In genomic region chrX:130654409-130654970, GRCh38 we compare ENCODE assay signal across 23 cellular contexts.
DNase-seq lines count a peak whose midpoint lies in the region; TF ChIP-seq lines count a peak whose summit lies in the region.
"Had no signal": no experiment of that assay in that cellular context is flagged by ENCODE, and none has a peak within 500 bp of the region (broad histone marks: within the 10 kb centered on the region; RNA-seq: fewer than 3 reads in every experiment).

No MANE protein-coding gene starts in this region.

- TF ChIP-seq CTCF in A673 (conservative IDR thresholded peaks at IDR 0.05; ENCODE audit: low read depth, low read length) (no peak), SK-N-SH (IDR thresholded peaks at IDR 0.05) (no peak), fibroblast of pulmonary artery (IDR thresholded peaks at IDR 0.05; ENCODE audit: low read length, missing control alignments) (no peak)

- no peaks in the 10 kb centered on the region for H3K79me2 ChIP-seq in SK-N-SH (ENCODE audit: insufficient read depth)
- H3K79me2 ChIP-seq: hepatocyte had no signal

- POLR2A ChIA-PET in A673 (lab: Charles Lee; ENCODE audit: low non-redundant PET) (interaction anchor here (0.6 kb wide), 1 partner anchor 247 kb away, joined by 3 read pairs; no protein-coding TSS in a partner anchor), SK-N-SH (lab: Yijun Ruan, JAX) (no interaction called here)
- POLR2A ChIA-PET in CD8-positive, alpha-beta memory T cell (lab: Charles Lee) = no interaction called here

- H4K8ac ChIP-seq in neuronal stem cell (ENCODE audit: low read depth, low read length) = no peak overlapping the region

- H2BK15ac ChIP-seq in neuronal stem cell (ENCODE audit: low read length) = no peak overlapping the region

- H3K4me3 Mint-ChIP-seq in CD8-positive, alpha-beta memory T cell = no peak overlapping the region
- H3K4me3 Mint-ChIP-seq in immature natural killer cell = no peak overlapping the region
- H3K4me3 Mint-ChIP-seq: activated CD4-positive, alpha-beta T cell treated with anti-CD3 and anti-CD28 coated beads, Interleukin-2, amount 10 ng/mL, durations not matched to agents 24 days and 14 days; activated T-cell treated with anti-CD3 and anti-CD28 coated beads, Interleukin-2, amount 50 U/mL, for 72 hours; type B pancreatic cell had no signal

- TF ChIP-seq EP300 in SK-N-SH (IDR thresholded peaks at IDR 0.05; ENCODE audit: borderline replicate concordance in 1 of 2, low read depth in 1 of 2, low read length in 1 of 2) = no peak

- H3K4ac ChIP-seq in neuronal stem cell (ENCODE audit: low read length) = no peak overlapping the region

- no peak for TF ChIP-seq RAD21 in SK-N-SH (IDR thresholded peaks at IDR 0.05; ENCODE audit: low read length)

- H2AFZ ChIP-seq in SK-N-SH (ENCODE audit: low read depth) (no peak overlapping the region), neuronal stem cell (ENCODE audit: low read length) (no peak overlapping the region)
- H2AFZ ChIP-seq: hepatocyte had no signal

- no peak overlapping the region for H3K9ac ChIP-seq in SK-N-SH
- no peak overlapping the region for H3K9ac ChIP-seq in neuronal stem cell (ENCODE audit: low read depth, low read length, poor library complexity)

- DNase-seq in A673 (ENCODE audit: low spot score) (peak; percentile 46), EL (peak; percentile 16), SK-N-SH (peak; percentile 33), fibroblast of pulmonary artery (ENCODE audit: low read depth) (peak; percentile 6), immature natural killer cell (no peak), neuronal stem cell (ENCODE audit: low spot score) (no peak)
- DNase-seq in CD8-positive, alpha-beta memory T cell = no peak
- DNase-seq in stimulated activated CD4-positive, alpha-beta T cell treated with anti-CD3 and anti-CD28 coated beads, Interleukin-15, amount 100 ng/mL, for 24 hours = no peak
- DNase-seq: activated CD4-positive, alpha-beta T cell treated with anti-CD3 and anti-CD28 coated beads, Interleukin-2, amount 10 ng/mL, durations not matched to agents 24 days and 14 days; activated naive CD4-positive, alpha-beta T cell treated with Interleukin-2 at 50 U/mL for 16 hours; activated T-cell treated with anti-CD3 and anti-CD28 coated beads, Interleukin-2, amount 50 U/mL, for 72 hours; C1 segment of cervical spinal cord; foreskin keratinocyte; left lung; NCI-H1417; NCI-H2107; NCI-H524 treated with DMSO at 0.1 percent for 48 hours; stimulated activated CD4-positive, alpha-beta T cell treated with anti-CD3 and anti-CD28 coated beads, Interleukin-1b, Interleukin-23, amount 100 ng/mL, for 48 hours; WERI-Rb-1 had no signal

- H2BK12ac ChIP-seq in neuronal stem cell (ENCODE audit: low read length) = no peak overlapping the region

- H3K9me2 ChIP-seq in SK-N-SH = no peaks in the 10 kb centered on the region

- H3K27ac Mint-ChIP-seq in CD8-positive, alpha-beta memory T cell = no peak overlapping the region
- H3K27ac Mint-ChIP-seq in immature natural killer cell = no peak overlapping the region
- H3K27ac Mint-ChIP-seq: activated CD4-positive, alpha-beta T cell treated with anti-CD3 and anti-CD28 coated beads, Interleukin-2, amount 10 ng/mL, durations not matched to agents 24 days and 14 days; activated T-cell treated with anti-CD3 and anti-CD28 coated beads, Interleukin-2, amount 50 U/mL, for 72 hours; type B pancreatic cell had no signal

- no peaks in the 10 kb centered on the region for H3F3A ChIP-seq in SK-N-SH (replicated peaks; ENCODE audit: insufficient read depth)

- H3K27ac ChIP-seq in A673 (ENCODE audit: low read depth, low read length, poor library complexity, severe bottlenecking) = no peak overlapping the region
- H3K27ac ChIP-seq in SK-N-SH (ENCODE audit: low read depth in 2 of 2, low read length in 1 of 2) = peak overlapping the region in 1 of 2 experiments; percentile 68; a peak in 1 of 4 replicates
- H3K27ac ChIP-seq in CD8-positive, alpha-beta memory T cell (ENCODE audit: low read depth, low read length) = no peak overlapping the region
- H3K27ac ChIP-seq in neuronal stem cell (replicated peaks; ENCODE audit: low read length) = no peak overlapping the region
- H3K27ac ChIP-seq: A549, foreskin keratinocyte, hepatocyte, left lung, skin epidermis, WERI-Rb-1 had no signal

- H3K4me2 ChIP-seq in SK-N-SH (no peak overlapping the region), neuronal stem cell (ENCODE audit: insufficient read depth, low read length, poor library complexity, severe bottlenecking) (no peak overlapping the region)
- H3K4me2 ChIP-seq: A549, hepatocyte had no signal

- CTCF ChIA-PET in A673 (lab: Charles Lee) = no interaction called here
- CTCF ChIA-PET in SK-N-SH (lab: Yijun Ruan, JAX) = interaction anchor here (1.0 to 1.1 kb wide), 3 partner anchors 10 to 94 kb away, joined by 3 to 4 read pairs (median 3); no protein-coding TSS in a partner anchor
- CTCF ChIA-PET in CD8-positive, alpha-beta memory T cell (lab: Charles Lee) = no interaction called here

- no peaks in the 10 kb centered on the region for H3K4me1 ChIP-seq in A673 (ENCODE audit: insufficient read depth, low read length, poor library complexity, severe bottlenecking)
- peaks cover 0 to 2% of the 10 kb centered on the region in 2 experiments; a peak in 1 of 4 replicates for H3K4me1 ChIP-seq in SK-N-SH (ENCODE audit: control insufficient read depth in 1 of 2, insufficient read depth in 2 of 2, low read depth in 1 of 2, low read length in 1 of 2)
- no peaks in the 10 kb centered on the region for H3K4me1 ChIP-seq in CD8-positive, alpha-beta memory T cell (ENCODE audit: insufficient read depth, low read length)
- H3K4me1 ChIP-seq in neuronal stem cell (ENCODE audit: control insufficient read depth in 2 of 2, insufficient read depth in 1 of 2, low read depth in 1 of 2, low read length in 2 of 2) = no peaks in the 10 kb centered on the region
- H3K4me1 ChIP-seq: A549, foreskin keratinocyte, left lung had no signal

- WGBS in SK-N-SH (ENCODE audit: low lambda C conversion rate) = 8% methylated on average over 4 of the region's 4 CpGs
- no CpG with 5 or more reads among the region's 4 CpGs for WGBS in neuronal stem cell (ENCODE audit: extremely low coverage in 2 of 2, insufficient read length in 2 of 2, insufficient replicate concordance in 1 of 2), 2 donors

- H3K27me3 ChIP-seq in A673 (replicated peaks; ENCODE audit: insufficient read depth, low read depth, low read length, poor library complexity) (no peaks in the 10 kb centered on the region), SK-N-SH (ENCODE audit: insufficient read depth) (no peaks in the 10 kb centered on the region), neuronal stem cell (ENCODE audit: control insufficient read depth in 3 of 3, insufficient read depth in 3 of 3, low read depth in 1 of 3, low read length in 3 of 3) (no peaks in the 10 kb centered on the region)
- no peaks in the 10 kb centered on the region for H3K27me3 ChIP-seq in CD8-positive, alpha-beta memory T cell (ENCODE audit: insufficient read depth, low read length, poor library complexity, severe bottlenecking)
- H3K27me3 ChIP-seq: foreskin keratinocyte, hepatocyte, left lung had no signal

- H3K14ac ChIP-seq in neuronal stem cell (ENCODE audit: low read length) = no peak overlapping the region

- BruUV-seq in A673 (replicated peaks; lab: Mats Ljungman, UMichigan) = no TSS peak

- no peaks in the 10 kb centered on the region for H3K79me1 ChIP-seq in neuronal stem cell (ENCODE audit: low read depth, low read length)

- H3K27me3 Mint-ChIP-seq in CD8-positive, alpha-beta memory T cell = peaks cover 0 to 3% of the 10 kb centered on the region in 2 donors
- peaks cover 0 to 9% (median 2%) of the 10 kb centered on the region in 3 donors for H3K27me3 Mint-ChIP-seq in immature natural killer cell (ENCODE audit: low read depth in 3 of 3)
- H3K27me3 Mint-ChIP-seq: activated CD4-positive, alpha-beta T cell treated with anti-CD3 and anti-CD28 coated beads, Interleukin-2, amount 10 ng/mL, durations not matched to agents 24 days and 14 days had no signal

- H3K36me3 Mint-ChIP-seq in CD8-positive, alpha-beta memory T cell = peaks cover 3 to 25% (median 6%) of the 10 kb centered on the region in 3 donors
- H3K36me3 Mint-ChIP-seq in immature natural killer cell = peaks cover 0 to 24% (median 6%) of the 10 kb centered on the region in 3 donors

- H3K4me3 ChIP-seq in A673 (ENCODE audit: low read depth, low read length, poor library complexity, severe bottlenecking) = no peak overlapping the region
- H3K4me3 ChIP-seq in SK-N-SH (ENCODE audit: low read depth in 2 of 2, low read length in 1 of 2) = no peak overlapping the region; a peak in 1 of 4 replicates
- H3K4me3 ChIP-seq in fibroblast of pulmonary artery (replicated peaks; ENCODE audit: low read depth, low read length) = no peak overlapping the region
- no peak overlapping the region for H3K4me3 ChIP-seq in CD8-positive, alpha-beta memory T cell (ENCODE audit: low read length)
- H3K4me3 ChIP-seq in neuronal stem cell (ENCODE audit: low read length in 2 of 2) = no peak overlapping the region
- H3K4me3 ChIP-seq: A549, hepatocyte, left lung, skin epidermis had no signal

- no peaks in the 10 kb centered on the region for H3K9me3 Mint-ChIP-seq in CD8-positive, alpha-beta memory T cell
- no peaks in the 10 kb centered on the region for H3K9me3 Mint-ChIP-seq in immature natural killer cell
- H3K9me3 Mint-ChIP-seq: activated CD4-positive, alpha-beta T cell treated with anti-CD3 and anti-CD28 coated beads, Interleukin-2, amount 10 ng/mL, durations not matched to agents 24 days and 14 days; type B pancreatic cell had no signal

- H2BK5ac ChIP-seq in neuronal stem cell (ENCODE audit: low read length) = no peak overlapping the region

- H2AK5ac ChIP-seq in neuronal stem cell (ENCODE audit: low read depth, low read length) = no peak overlapping the region

- H4K20me1 ChIP-seq in SK-N-SH (ENCODE audit: insufficient read depth) = no peaks in the 10 kb centered on the region

- H3K9me3 ChIP-seq in A673 (ENCODE audit: low read depth, low read length, poor library complexity, severe bottlenecking) (peaks cover 6% of the 10 kb centered on the region), SK-N-SH (no peaks in the 10 kb centered on the region; the same call in 1 of the 2 replicates), neuronal stem cell (replicated peaks in 1 of 2; ENCODE audit: control insufficient read depth in 2 of 2, insufficient read depth in 1 of 2, low read depth in 1 of 2, low read length in 2 of 2) (no peaks in the 10 kb centered on the region)
- H3K9me3 ChIP-seq in CD8-positive, alpha-beta memory T cell (ENCODE audit: low read length) = no peaks in the 10 kb centered on the region
- H3K9me3 ChIP-seq: A549, left lung had no signal

- intact Hi-C loops in A673 (cut with micrococcal nuclease; ENCODE audit: unreplicated experiment) = no loop called here

- H3K4me1 Mint-ChIP-seq in CD8-positive, alpha-beta memory T cell = no peaks in the 10 kb centered on the region
- H3K4me1 Mint-ChIP-seq in immature natural killer cell = no peaks in the 10 kb centered on the region
- H3K4me1 Mint-ChIP-seq: activated CD4-positive, alpha-beta T cell treated with anti-CD3 and anti-CD28 coated beads, Interleukin-2, amount 10 ng/mL, durations not matched to agents 24 days and 14 days had no signal

- H3K23ac ChIP-seq in neuronal stem cell (ENCODE audit: low read depth, low read length, poor library complexity) = no peak overlapping the region

- no peak overlapping the region for H2BK120ac ChIP-seq in neuronal stem cell (ENCODE audit: low read depth, low read length)

- H4K91ac ChIP-seq in neuronal stem cell (ENCODE audit: low read depth, low read length, poor library complexity) = no peak overlapping the region

- H3K36me3 ChIP-seq in A673 (ENCODE audit: insufficient read depth, low read length, poor library complexity, severe bottlenecking) = no peaks in the 10 kb centered on the region
- H3K36me3 ChIP-seq in SK-N-SH (replicated peaks in 1 of 2; ENCODE audit: control insufficient read depth in 1 of 2, insufficient read depth in 2 of 2, low read length in 1 of 2) = no peaks in the 10 kb centered on the region
- no peaks in the 10 kb centered on the region for H3K36me3 ChIP-seq in CD8-positive, alpha-beta memory T cell (ENCODE audit: insufficient read depth, low read length)
- H3K36me3 ChIP-seq in neuronal stem cell (replicated peaks in 1 of 2; ENCODE audit: control insufficient read depth in 2 of 2, insufficient read depth in 2 of 2, low read length in 2 of 2) = no peaks in the 10 kb centered on the region
- H3K36me3 ChIP-seq: left lung, WERI-Rb-1 had no signal

- H3K18ac ChIP-seq in neuronal stem cell (ENCODE audit: low read length) = no peak overlapping the region

Comparison
In these comparisons a context has a peak if more than half of its experiments do, and no peak if none do; other contexts are left out.
1. DNase-seq: peak in A673 (single experiment), EL (single experiment), SK-N-SH (single experiment) and fibroblast of pulmonary artery (single experiment); none in CD8-positive, alpha-beta memory T cell (0 of 5), immature natural killer cell (0 of 3), stimulated activated CD4-positive, alpha-beta T cell treated with anti-CD3 and anti-CD28 coated beads, Interleukin-15, amount 100 ng/mL, for 24 hours (single experiment) and neuronal stem cell (single experiment).